In the genomic region with DNA sequence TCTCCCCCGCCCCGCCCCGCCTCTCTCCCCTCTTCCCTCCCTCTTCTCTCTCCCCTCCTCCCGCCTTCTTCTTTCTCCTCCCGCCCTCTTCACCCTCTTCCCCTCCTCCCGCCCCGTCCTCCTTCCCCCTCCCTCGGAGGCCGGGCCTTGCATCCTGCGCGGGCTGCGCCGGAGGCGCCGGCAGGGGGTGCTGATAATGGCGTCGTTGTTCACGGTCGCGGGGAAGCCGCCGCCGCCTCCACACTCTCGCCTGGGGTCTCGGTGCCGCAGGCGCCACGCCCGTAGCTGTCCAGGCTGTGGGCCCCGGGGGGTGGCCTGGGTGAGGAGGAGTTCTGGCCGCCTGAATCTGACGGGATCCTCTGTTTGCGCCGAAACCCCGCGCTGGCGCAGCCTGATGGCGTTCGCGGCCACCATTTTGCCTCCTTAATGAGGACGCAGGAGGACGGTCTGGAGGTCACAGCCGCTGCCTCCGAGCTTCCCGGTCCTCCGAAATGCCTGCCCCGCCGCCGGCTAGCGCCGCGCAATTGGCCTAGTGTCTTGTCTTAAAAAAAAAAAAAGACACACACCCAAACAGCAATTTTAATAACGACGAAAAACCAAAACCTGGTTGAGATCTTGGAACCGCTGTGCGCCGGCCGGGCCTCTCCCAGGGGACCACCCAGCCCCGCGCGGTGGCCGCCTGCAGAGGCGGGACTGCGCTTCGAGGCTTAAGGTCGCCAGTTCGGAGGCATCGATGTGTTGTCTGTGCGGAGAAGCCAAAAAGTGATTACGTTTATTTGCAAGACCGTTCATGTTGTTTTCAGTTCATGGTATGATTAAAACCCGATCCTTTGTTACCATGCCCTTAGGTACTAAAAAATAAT, we compare ENCODE assay signal across 8 cellular contexts.
DNase-seq lines count a peak whose midpoint lies in the region; TF ChIP-seq lines count a peak whose summit lies in the region.

No MANE protein-coding gene starts in this region.

- no peaks in the 10 kb centered on the region for H3K9me3 Mint-ChIP-seq in neural crest cell

- WGBS in stomach, 5 donors, result 0 to 1% (median 0%) methylated on average over 48 to 69 of the region's 72 CpGs

- H3K36me3 ChIP-seq in HAP-1 (replicated peaks) (no peaks in the 10 kb centered on the region), stomach (no peaks in the 10 kb centered on the region)

- intact Hi-C loops in stomach (cut with DNase I; ENCODE audit: low total_unique reads), result no loop called here

- H3K27me3 ChIP-seq in HAP-1 (ENCODE audit: low read depth) (no peaks in the 10 kb centered on the region), stomach (no peaks in the 10 kb centered on the region)

- TF ChIP-seq POLR2A in Raji (IDR thresholded peaks at IDR 0.05; ENCODE audit: insufficient read depth, low read depth, low read length) (peak; percentile 74), stomach (IDR thresholded peaks at IDR 0.05) (peak in 2 of 4 donors; percentile 34 to 44)

- H3K9me3 ChIP-seq in HAP-1, result no peaks in the 10 kb centered on the region
- H3K9me3 ChIP-seq in stomach, result no peaks in the 10 kb centered on the region

- H3K4me1 Mint-ChIP-seq in neural crest cell, result peaks cover 37% of the 10 kb centered on the region

- H3K4me1 ChIP-seq in HAP-1, result peaks cover 17% of the 10 kb centered on the region
- H3K4me1 ChIP-seq in stomach, result peaks cover 9 to 24% (median 17%) of the 10 kb centered on the region in 4 donors

- no peak for TF ChIP-seq EP300 in stomach (IDR thresholded peaks at IDR 0.05)

- TF ChIP-seq CTCF in fibroblast of villous mesenchyme (IDR thresholded peaks at IDR 0.05; ENCODE audit: insufficient read depth, low read depth, low read length) (peak; percentile 56), neural crest cell (conservative IDR thresholded peaks at IDR 0.05) (peak; percentile 62), stomach (IDR thresholded peaks at IDR 0.05) (peak in 5 of 7 experiments; percentile 42 to 88 (median 66))

- peaks cover 4% of the 10 kb centered on the region for H3K36me3 Mint-ChIP-seq in neural crest cell (ENCODE audit: low read depth)

- peak overlapping the region; percentile 92 for H3K4me3 Mint-ChIP-seq in neural crest cell

- peak overlapping the region; percentile 99 to 100 (median 100) for H3K27ac ChIP-seq in stomach

- in situ Hi-C loops in HAP-1 (cut with MboI; ENCODE audit: low sequenced_read_pairs), result loop anchor here (5.0 kb wide), 1 partner anchor 109 kb away; the partner anchor contains the start of gene HNRNPU

- DNase-seq in GDM1 (lab: John Stamatoyannopoulos, UW) (peak; percentile 95), HAP-1 (ENCODE audit: low spot score in 2 of 2) (peak; percentile 94 to 96), M059J (ENCODE audit: low read depth) (peak; percentile 96), fibroblast of villous mesenchyme (ENCODE audit: low read depth) (peak; percentile 97), neural crest cell (ENCODE audit: low read depth, low spot score) (peak; percentile 94), stomach (peak; percentile 92)
- peak; percentile 97 for DNase-seq in activated effector memory CD4-positive, alpha-beta T cell treated with anti-CD3 and anti-CD28 coated beads, Interleukin-2, amount 50 U/mL, for 16 hours

- H3K4me3 ChIP-seq in HAP-1, result peak overlapping the region; percentile 80
- H3K4me3 ChIP-seq in fibroblast of villous mesenchyme (ENCODE audit: low read depth, low read length), result peak overlapping the region; percentile 74
- H3K4me3 ChIP-seq in stomach, result peak overlapping the region; percentile 56 to 85 (median 68)

- H3K27me3 Mint-ChIP-seq in neural crest cell (ENCODE audit: low read depth), result no peaks in the 10 kb centered on the region

- H3K27ac Mint-ChIP-seq in neural crest cell (ENCODE audit: unreplicated experiment), result peak overlapping the region; percentile 100

Comparison
In these comparisons a context has a peak if more than half of its experiments do, and no peak if none do; other contexts are left out.
1. Peak in every context shown above with its lines: DNase-seq, H3K4me3 ChIP-seq and H3K27ac ChIP-seq.